Comparison of ENCODE assay signal across 1 cellular context in the genomic region with DNA sequence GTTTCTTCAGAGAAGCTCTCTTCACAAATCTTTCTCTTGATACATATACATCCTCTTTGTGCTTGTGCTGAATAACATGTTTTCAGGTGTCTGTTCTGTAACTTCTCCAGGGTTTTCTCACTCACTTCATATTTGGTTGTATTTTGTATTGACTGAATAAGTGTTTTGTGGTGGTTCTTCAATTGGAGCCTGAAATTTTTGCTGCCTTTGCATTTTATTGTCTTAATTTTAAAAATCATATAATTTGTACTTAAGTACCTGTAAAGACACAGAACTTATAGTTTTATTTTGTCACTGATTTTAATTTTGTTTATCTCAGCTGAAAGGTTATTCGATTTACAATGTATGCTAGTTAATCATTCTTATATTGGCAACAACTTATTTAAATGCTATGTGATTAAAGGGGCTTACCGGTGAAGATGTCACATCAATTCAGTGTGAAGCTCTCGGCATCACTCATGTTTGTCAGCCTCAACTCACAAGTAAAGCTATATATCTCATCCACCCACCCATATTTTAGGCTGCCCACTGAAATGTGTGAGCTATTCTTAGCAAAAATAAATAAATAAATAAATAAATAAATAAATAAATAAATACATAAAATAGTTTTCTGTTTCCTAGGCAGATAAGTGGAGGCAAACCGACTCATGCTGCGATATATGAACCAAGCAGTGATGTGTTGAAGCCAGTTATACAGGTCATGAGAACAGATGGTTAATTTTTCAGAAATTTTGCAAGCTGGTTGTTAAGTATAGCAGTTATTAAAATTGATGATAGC.
A peak's percentile ranks its signal among the peaks of the same experiment; 100 is the strongest.
TF ChIP-seq lines count a peak whose summit lies in the region.

No MANE protein-coding gene starts in this region.

TF ChIP-seq in HEK293, 187 proteins besides CTCF, POLR2A, EP300 and RAD21 (continued from another document and continues in another):
- no peak for TF ChIP-seq KLF7 (tag by site-specific recombination; IDR thresholded peaks at IDR 0.05; ENCODE audit: borderline replicate concordance)
- no peak for TF ChIP-seq ZBTB7A (tag by site-specific recombination; IDR thresholded peaks at IDR 0.05; ENCODE audit: low read depth)
- no peak for TF ChIP-seq WT1 (tag by site-specific recombination; IDR thresholded peaks at IDR 0.05)
- no peak for TF ChIP-seq ZNF366 (tag by site-specific recombination; conservative IDR thresholded peaks at IDR 0.05)
- no peak for TF ChIP-seq ZNF529 (tag by site-specific recombination; IDR thresholded peaks at IDR 0.05; ENCODE audit: insufficient replicate concordance)
- no peak for TF ChIP-seq ZBTB48 (tag by site-specific recombination; IDR thresholded peaks at IDR 0.05)
- TF ChIP-seq ZNF248 (tag by site-specific recombination; IDR thresholded peaks at IDR 0.05): no peak
- peak; percentile 18 for TF ChIP-seq ZNF510 (tag by site-specific recombination; IDR thresholded peaks at IDR 0.05; ENCODE audit: insufficient replicate concordance)
- TF ChIP-seq ZNF148 (tag by site-specific recombination; IDR thresholded peaks at IDR 0.05; ENCODE audit: borderline replicate concordance): no peak
- no peak for TF ChIP-seq ZNF423 (tag by site-specific recombination; IDR thresholded peaks at IDR 0.05)
- TF ChIP-seq ZNF214 (tag by site-specific recombination; IDR thresholded peaks at IDR 0.05; ENCODE audit: borderline replicate concordance): no peak
- no peak for TF ChIP-seq ZNF514 (tag by site-specific recombination; IDR thresholded peaks at IDR 0.05)
- TF ChIP-seq ZSCAN16 (tag by site-specific recombination; IDR thresholded peaks at IDR 0.05): no peak
- no peak for TF ChIP-seq ZBTB21 (tag by site-specific recombination; IDR thresholded peaks at IDR 0.05)
- TF ChIP-seq ZNF548 (tag by site-specific recombination; IDR thresholded peaks at IDR 0.05): no peak
- TF ChIP-seq ZNF121 (tag by site-specific recombination; IDR thresholded peaks at IDR 0.05): no peak
- TF ChIP-seq, protein P1, sequence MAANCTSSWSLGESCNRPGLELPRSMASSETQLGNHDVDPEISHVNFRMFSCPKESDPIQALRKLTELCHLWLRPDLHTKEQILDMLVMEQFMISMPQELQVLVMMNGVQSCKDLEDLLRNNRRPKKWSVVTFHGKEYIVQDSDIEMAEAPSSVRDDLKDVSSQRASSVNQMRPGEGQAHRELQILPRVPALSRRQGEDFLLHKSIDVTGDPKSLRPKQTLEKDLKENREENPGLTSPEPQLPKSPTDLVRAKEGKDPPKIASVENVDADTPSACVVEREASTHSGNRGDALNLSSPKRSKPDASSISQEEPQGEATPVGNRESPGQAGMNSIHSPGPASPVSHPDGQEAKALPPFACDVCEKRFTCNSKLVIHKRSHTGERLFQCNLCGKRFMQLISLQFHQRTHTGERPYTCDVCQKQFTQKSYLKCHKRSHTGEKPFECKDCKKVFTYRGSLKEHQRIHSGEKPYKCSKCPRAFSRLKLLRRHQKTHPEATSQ (tag by site-specific recombination; IDR thresholded peaks at IDR 0.05): no peak
- no peak for TF ChIP-seq ZNF133 (tag by site-specific recombination; IDR thresholded peaks at IDR 0.05)
- TF ChIP-seq GLIS1 (tag by site-specific recombination; IDR thresholded peaks at IDR 0.05): no peak
- no peak for TF ChIP-seq GLIS2 (tag by site-specific recombination; IDR thresholded peaks at IDR 0.05)
- TF ChIP-seq ZNF449 (tag by site-specific recombination; IDR thresholded peaks at IDR 0.05): no peak
- no peak for TF ChIP-seq ZNF169 (tag by site-specific recombination; IDR thresholded peaks at IDR 0.05)
- no peak for TF ChIP-seq ZNF354C (tag by site-specific recombination; IDR thresholded peaks at IDR 0.05; ENCODE audit: borderline replicate concordance, low read depth)
- TF ChIP-seq KLF8 (tag by site-specific recombination; IDR thresholded peaks at IDR 0.05): no peak
- TF ChIP-seq SP2 (tag by site-specific recombination; IDR thresholded peaks at IDR 0.05): no peak
- TF ChIP-seq ZNF362 (tag by site-specific recombination; IDR thresholded peaks at IDR 0.05): no peak
- no peak for TF ChIP-seq ZNF132 (tag by site-specific recombination; IDR thresholded peaks at IDR 0.05; ENCODE audit: borderline replicate concordance)
- 0 out of 2 replicates have a peak, but pooled peaks have one; percentile 22 for TF ChIP-seq REST (tag by site-specific recombination; IDR thresholded peaks at IDR 0.05)
- TF ChIP-seq HOXA7 (CRISPR knock-in tag; IDR thresholded peaks at IDR 0.05; ENCODE audit: borderline replicate concordance): no peak
- no peak for TF ChIP-seq TSHZ1 (tag by site-specific recombination; IDR thresholded peaks at IDR 0.05; ENCODE audit: borderline replicate concordance)
- TF ChIP-seq, protein P2, sequence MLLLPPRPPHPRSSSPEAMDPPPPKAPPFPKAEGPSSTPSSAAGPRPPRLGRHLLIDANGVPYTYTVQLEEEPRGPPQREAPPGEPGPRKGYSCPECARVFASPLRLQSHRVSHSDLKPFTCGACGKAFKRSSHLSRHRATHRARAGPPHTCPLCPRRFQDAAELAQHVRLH (tag by site-specific recombination; IDR thresholded peaks at IDR 0.05): no peak
- TF ChIP-seq ZFP37 (tag by site-specific recombination; IDR thresholded peaks at IDR 0.05): no peak
- TF ChIP-seq ZNF274 (IDR thresholded peaks at IDR 0.05; ENCODE audit: low read length): no peak
- TF ChIP-seq ZNF274 (tag by site-specific recombination; IDR thresholded peaks at IDR 0.05; ENCODE audit: borderline replicate concordance): no peak
- TF ChIP-seq ZNF639 (tag by site-specific recombination; IDR thresholded peaks at IDR 0.05): no peak
- TF ChIP-seq ZBTB17 (tag by site-specific recombination; IDR thresholded peaks at IDR 0.05): no peak
- no peak for TF ChIP-seq MEIS1 (CRISPR knock-in tag; IDR thresholded peaks at IDR 0.05; ENCODE audit: borderline replicate concordance)
- TF ChIP-seq SCRT2 (tag by site-specific recombination; IDR thresholded peaks at IDR 0.05): no peak
- TF ChIP-seq ZNF155 (tag by site-specific recombination; IDR thresholded peaks at IDR 0.05): no peak
- TF ChIP-seq ZBTB11 (tag by site-specific recombination; conservative IDR thresholded peaks at IDR 0.05; ENCODE audit: low read depth): peak; percentile 50
